8 cellular contexts compared by ENCODE assay signal in the genomic region with DNA sequence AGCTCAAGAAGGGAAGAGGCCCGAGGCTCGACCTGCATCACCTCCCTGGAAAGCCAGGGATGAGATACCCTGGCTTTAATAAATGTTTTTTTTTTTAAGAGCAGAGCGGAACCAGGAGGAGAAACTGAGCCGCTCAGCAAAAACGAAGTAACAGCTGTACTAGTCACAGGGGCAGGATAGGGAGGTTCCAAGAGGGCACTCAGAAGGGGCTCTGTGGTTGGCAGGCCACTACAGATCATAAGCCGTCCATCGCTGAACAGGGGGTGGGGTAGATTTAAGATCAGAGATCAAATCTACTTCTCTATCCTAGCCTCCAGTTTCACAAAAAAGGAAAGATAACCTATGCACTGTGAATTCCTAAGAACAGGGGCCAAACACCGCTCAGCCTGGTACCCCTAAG. TPM values are rescaled to one million over a fixed set of nuclear protein-coding genes. Genes with fewer than 3 reads are reported as not detected.
DNase-seq lines count a peak whose midpoint lies in the region; ATAC-seq and TF ChIP-seq lines count a peak whose summit lies in the region.

No MANE protein-coding gene starts in this region.

- H3K4me3 ChIP-seq in OCI-LY7 (ENCODE audit: low read depth, low read length, poor library complexity, severe bottlenecking) (peak overlapping the region; percentile 89), mucosa of stomach (ENCODE audit: low read length) (peak overlapping the region; percentile 94)

- H3K9me3 Mint-ChIP-seq in dendritic cell treated with granulocyte-macrophage colony-stimulating factor and Interleukin-4, amounts not matched to agents 40 ng/mL and 50 ng/mL, for 4 days, result no peaks in the 10 kb centered on the region

- peaks cover 36% of the 10 kb centered on the region for H3K79me2 ChIP-seq in OCI-LY7 (ENCODE audit: insufficient read depth, low read depth, low read length)

- no TSS peak for BruUV-seq in OCI-LY7 (replicated peaks; lab: Mats Ljungman, UMichigan)

- peaks cover 45% of the 10 kb centered on the region for H3K36me3 Mint-ChIP-seq in dendritic cell treated with granulocyte-macrophage colony-stimulating factor and Interleukin-4, amounts not matched to agents 40 ng/mL and 50 ng/mL, for 4 days (ENCODE audit: low read depth)

- H3K4me1 Mint-ChIP-seq in dendritic cell treated with granulocyte-macrophage colony-stimulating factor and Interleukin-4, amounts not matched to agents 40 ng/mL and 50 ng/mL, for 4 days (ENCODE audit: low read depth), result peaks cover 17% of the 10 kb centered on the region

- H3K27me3 Mint-ChIP-seq in dendritic cell treated with granulocyte-macrophage colony-stimulating factor and Interleukin-4, amounts not matched to agents 40 ng/mL and 50 ng/mL, for 4 days, result peaks cover 2% of the 10 kb centered on the region

- DNase-seq in EH (ENCODE audit: low read depth), result peak; percentile 46
- peak; percentile 31 for DNase-seq in OCI-LY7 (ENCODE audit: low spot score)
- no peak for DNase-seq in inferior parietal cortex (ENCODE audit: extremely low spot score)
- no peak for DNase-seq in NCI-H2081 (lab: John Stamatoyannopoulos, UW)
- no peak for DNase-seq in head of caudate nucleus

- H3K4me1 ChIP-seq in OCI-LY7 (ENCODE audit: insufficient read depth, low read length, poor library complexity, severe bottlenecking) (peaks cover 26% of the 10 kb centered on the region), mucosa of stomach (ENCODE audit: control insufficient read depth, insufficient read depth, low read length) (peaks cover 4% of the 10 kb centered on the region)

- peak overlapping the region; percentile 87 for H3K27ac ChIP-seq in OCI-LY7 (ENCODE audit: low read depth, low read length, poor library complexity, severe bottlenecking)

- peak overlapping the region; percentile 86 for H3K4me3 Mint-ChIP-seq in dendritic cell treated with granulocyte-macrophage colony-stimulating factor and Interleukin-4, amounts not matched to agents 40 ng/mL and 50 ng/mL, for 4 days

- H3K36me3 ChIP-seq in OCI-LY7 (ENCODE audit: insufficient read depth, low read length), result peaks cover 48% of the 10 kb centered on the region
- peaks cover 16% of the 10 kb centered on the region for H3K36me3 ChIP-seq in mucosa of stomach (ENCODE audit: control insufficient read depth, insufficient read depth, low read length)

- no peak for TF ChIP-seq CTCF in OCI-LY7 (conservative IDR thresholded peaks at IDR 0.05; ENCODE audit: low read length)

- no peaks in the 10 kb centered on the region for H3K27me3 ChIP-seq in mucosa of stomach (ENCODE audit: control insufficient read depth, insufficient read depth, low read length)

- peak overlapping the region; percentile 97 for H3K27ac Mint-ChIP-seq in dendritic cell treated with granulocyte-macrophage colony-stimulating factor and Interleukin-4, amounts not matched to agents 40 ng/mL and 50 ng/mL, for 4 days

- H3K9me3 ChIP-seq in OCI-LY7 (ENCODE audit: low read length) (no peaks in the 10 kb centered on the region), mucosa of stomach (ENCODE audit: control insufficient read depth, low read length) (no peaks in the 10 kb centered on the region)

- peak overlapping the region; percentile 97 for H3K9ac ChIP-seq in mucosa of stomach (ENCODE audit: low read length)

- ATAC-seq in HG03571 (IDR thresholded peaks at IDR 0.05; ENCODE audit: unreplicated experiment), result no peak

- POLR2A ChIA-PET in OCI-LY7 (lab: Charles Lee), result interaction anchor here (0.6 to 1.3 kb wide), 7 partner anchors 17 to 696 kb away, joined by 3 to 6 read pairs (median 3); a partner anchor contains a TSS

- H3K4me2 ChIP-seq in OCI-LY7 (ENCODE audit: low read length), result peak overlapping the region; percentile 68

- CTCF ChIA-PET in OCI-LY7 (lab: Charles Lee; ENCODE audit: unreplicated experiment), result no interaction called here

- no peaks in the 10 kb centered on the region for H3K9me2 ChIP-seq in OCI-LY7 (ENCODE audit: insufficient read depth, low read length)

- peak overlapping the region; percentile 29; the same call in 1 of the 2 replicates for H2AFZ ChIP-seq in OCI-LY7 (ENCODE audit: low read length)

- intact Hi-C loops in OCI-LY7 (cut with micrococcal nuclease; ENCODE audit: unreplicated experiment) (no loop called here), head of caudate nucleus (cut with DNase I) (no loop called here)
- intact Hi-C loops in dendritic cell treated with granulocyte-macrophage colony-stimulating factor and Interleukin-4, amounts not matched to agents 40 ng/mL and 50 ng/mL, for 4 days (cut with micrococcal nuclease), result loop anchor here (2.0 to 5.0 kb wide), 2 partner anchors 46 to 141 kb away; a partner anchor contains a TSS

- H4K20me1 ChIP-seq in OCI-LY7 (ENCODE audit: insufficient read depth, low read length), result peaks cover 6% of the 10 kb centered on the region; the same call in 1 of the 2 replicates

RNA-seq across cellular contexts. Expression of a gene that starts 0.6 kb away (rescaled TPM):
- total RNA-seq in OCI-LY7 (2014; rRNA removed; shearing (Covaris generic)), result 270 and 307 TPM in 2 replicates
- 201 and 223 TPM in 2 replicates for total RNA-seq in OCI-LY7 (2022)

RNA-seq across cellular contexts. Expression of a gene that starts 21.5 kb away (rescaled TPM):
- total RNA-seq in OCI-LY7 (2014; rRNA removed; shearing (Covaris generic)), result 16.2 and 22.6 TPM in 2 replicates
- total RNA-seq in OCI-LY7 (2022), result 40.6 and 48.3 TPM in 2 replicates

RNA-seq across cellular contexts. Expression of a gene that starts 46.9 kb away (rescaled TPM):
- 32.0 and 33.4 TPM in 2 replicates for total RNA-seq in OCI-LY7 (2014; rRNA removed; shearing (Covaris generic))
- total RNA-seq in OCI-LY7 (2022), result 94.2 and 106 TPM in 2 replicates

Comparison
In these comparisons a context has a peak if more than half of its experiments do, and no peak if none do; other contexts are left out.
1. DNase-seq: peak in EH (single experiment) and OCI-LY7 (single experiment); none in inferior parietal cortex (single experiment), NCI-H2081 (0 of 2) and head of caudate nucleus (0 of 42).